Comparison of ENCODE assay signal across 1 cellular context in the genomic region with DNA sequence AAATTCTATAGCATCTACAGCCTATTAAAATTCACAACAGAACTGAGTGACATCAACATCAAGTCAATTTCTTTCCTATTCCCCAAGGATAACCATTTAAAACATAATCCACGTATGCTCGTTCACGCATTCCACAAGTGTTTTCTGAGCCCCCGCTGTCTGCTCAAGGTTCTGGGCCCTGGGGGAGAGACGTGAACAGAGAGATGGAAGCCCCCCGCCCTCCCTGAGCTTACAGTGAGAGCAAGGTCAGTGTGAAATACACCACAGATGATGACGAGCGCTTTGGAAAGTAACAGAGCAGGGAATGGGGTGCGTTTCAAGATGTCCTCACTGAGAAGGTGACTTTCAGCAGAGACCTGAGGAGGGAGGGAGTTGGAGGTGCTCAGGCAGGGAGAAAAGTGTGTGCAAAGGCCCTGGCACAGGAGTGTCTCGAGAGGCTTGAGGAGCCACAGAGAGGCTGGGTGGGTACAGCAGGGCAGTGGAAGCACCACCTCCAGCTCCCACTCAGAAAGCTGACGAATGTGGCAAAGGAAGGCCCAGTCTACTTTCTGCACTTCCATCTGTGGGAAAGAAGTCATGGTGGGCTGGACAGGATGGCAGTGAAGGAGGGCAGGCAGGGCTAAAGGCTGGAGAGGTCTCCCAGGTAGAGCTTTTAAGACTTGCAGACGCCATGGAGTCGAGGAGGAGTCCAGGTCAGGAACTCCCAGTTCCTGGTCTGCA.
TF ChIP-seq lines count a peak whose summit lies in the region.

No MANE protein-coding gene starts in this region.

TF ChIP-seq in H1, 55 proteins besides CTCF, POLR2A, EP300 and RAD21:
- no peak for TF ChIP-seq BRCA1 (IDR thresholded peaks at IDR 0.05; ENCODE audit: low read depth, low read length)
